In genomic region chr11:115718945-115719344, GRCh38 we compare ENCODE assay signal across 30 cellular contexts.
"Had no signal": no experiment of that assay in that cellular context is flagged by ENCODE, and none has a peak within 500 bp of the region (broad histone marks: within the 10 kb centered on the region; RNA-seq: fewer than 3 reads in every experiment).

No MANE protein-coding gene starts in this region.

- H3K27me3 ChIP-seq: ascending aorta, cardiac muscle cell had no signal

- H3K4me3 ChIP-seq: ascending aorta, cardiac muscle cell had no signal

- H3K36me3 ChIP-seq: ascending aorta, cardiac muscle cell had no signal

- H3K9me3 ChIP-seq: ascending aorta had no signal

- DNase-seq: activated B cell treated with CpG ODN at 0.5 μM for 24 hours; activated CD4-positive, alpha-beta memory T cell treated with anti-CD3 and anti-CD28 coated beads, Interleukin-2, amount 10 ng/mL, durations not matched to agents 7 days and 5 days; activated CD4-positive, alpha-beta T cell treated with anti-CD3 and anti-CD28 coated beads for 48 hours; activated CD4-positive, alpha-beta T cell treated with anti-CD3 and anti-CD28 coated beads, Interleukin-2, amount 10 ng/mL, durations not matched to agents 7 days and 5 days; activated CD4-positive, alpha-beta T cell treated with anti-CD3 and anti-CD28 coated beads, Interleukin-2, amount 50 U/mL, for 48 hours; activated CD4-positive, CD25-positive, alpha-beta regulatory T cell treated with anti-CD3 and anti-CD28 coated beads, Interleukin-2, amount 50 U/mL, for 72 hours; activated CD8-positive, alpha-beta memory T cell treated with anti-CD3 and anti-CD28 coated beads for 24 hours; activated CD8-positive, alpha-beta memory T cell treated with anti-CD3 and anti-CD28 coated beads, Interleukin-2, amount 10 ng/mL, durations not matched to agents 7 days and 5 days; activated CD8-positive, alpha-beta memory T cell treated with anti-CD3 and anti-CD28 coated beads, Interleukin-2, amount 50 U/mL, for 48 hours; activated CD8-positive, alpha-beta T cell treated with anti-CD3 and anti-CD28 coated beads, Interleukin-2, amount 10 ng/mL, durations not matched to agents 7 days and 5 days; activated effector memory CD4-positive, alpha-beta T cell treated with Interleukin-2 at 50 U/mL for 16 hours; activated gamma-delta T cell; activated naive CD4-positive, alpha-beta T cell treated with anti-CD3 and anti-CD28 coated beads, Interleukin-2, amount 10 ng/mL, durations not matched to agents 7 days and 5 days; activated naive CD4-positive, alpha-beta T cell treated with Interleukin-2 at 50 U/mL for 16 hours; activated naive CD8-positive, alpha-beta T cell treated with anti-CD3 and anti-CD28 coated beads, Interleukin-2, amount 10 ng/mL, durations not matched to agents 7 days and 5 days; activated naive CD8-positive, alpha-beta T cell treated with anti-CD3 and anti-CD28 coated beads, Interleukin-2, amount 50 U/mL, for 24 hours; activated T-cell treated with anti-CD3 and anti-CD28 coated beads, Interleukin-2, amount 50 U/mL, for 24 hours; activated T-cell treated with anti-CD3 and anti-CD28 coated beads, Interleukin-2, amount 50 U/mL, for 48 hours; amygdala; anterior cingulate cortex; caudate nucleus; cerebellar nuclear complex; T-helper 1 cell; T-helper 2 cell; T-helper 9 cell had no signal

- H3K4me1 ChIP-seq: ascending aorta had no signal

- H3K27ac ChIP-seq: ascending aorta, cardiac muscle cell, VCaP had no signal

- FAIRE-seq: bronchial epithelial cell, TTC549 had no signal

- ATAC-seq: activated CD8-positive, alpha-beta memory T cell treated with anti-CD3 and anti-CD28 coated beads, Interleukin-2, amount 10 ng/mL, durations not matched to agents 7 days and 5 days; activated CD8-positive, alpha-beta T cell treated with anti-CD3 and anti-CD28 coated beads, Interleukin-2, amount 10 ng/mL, durations not matched to agents 7 days and 5 days; activated naive CD8-positive, alpha-beta T cell treated with anti-CD3 and anti-CD28 coated beads, Interleukin-2, amount 50 U/mL, for 24 hours had no signal
